Comparison of ENCODE assay signal across 1 cellular context in genomic region chr15:69857686-69858391, GRCh38.
TF ChIP-seq lines count a peak whose summit lies in the region.

No MANE protein-coding gene starts in this region.

TF ChIP-seq in IMR-90, 13 proteins besides CTCF, POLR2A, EP300 and RAD21 (continued from another document):
- TF ChIP-seq, protein P1, sequence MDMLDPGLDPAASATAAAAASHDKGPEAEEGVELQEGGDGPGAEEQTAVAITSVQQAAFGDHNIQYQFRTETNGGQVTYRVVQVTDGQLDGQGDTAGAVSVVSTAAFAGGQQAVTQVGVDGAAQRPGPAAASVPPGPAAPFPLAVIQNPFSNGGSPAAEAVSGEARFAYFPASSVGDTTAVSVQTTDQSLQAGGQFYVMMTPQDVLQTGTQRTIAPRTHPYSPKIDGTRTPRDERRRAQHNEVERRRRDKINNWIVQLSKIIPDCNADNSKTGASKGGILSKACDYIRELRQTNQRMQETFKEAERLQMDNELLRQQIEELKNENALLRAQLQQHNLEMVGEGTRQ (IDR thresholded peaks at IDR 0.05; ENCODE audit: low read depth, low read length), result no peak
- TF ChIP-seq ELK1 (IDR thresholded peaks at IDR 0.05; ENCODE audit: borderline replicate concordance, low read depth, low read length) (no peak), MAFK (IDR thresholded peaks at IDR 0.05; ENCODE audit: low read depth, low read length) (no peak), BHLHE40 (IDR thresholded peaks at IDR 0.05; ENCODE audit: low read depth, low read length) (no peak), RFX5 (IDR thresholded peaks at IDR 0.05; ENCODE audit: low read depth, low read length) (no peak), FOS (IDR thresholded peaks at IDR 0.05; ENCODE audit: low read depth, low read length) (no peak), CHD1 (IDR thresholded peaks at IDR 0.05; ENCODE audit: low read depth, low read length) (no peak), MXI1 (IDR thresholded peaks at IDR 0.05; ENCODE audit: borderline replicate concordance, low read depth, low read length) (no peak)
